In genomic region chr16:86066755-86067154, GRCh38 we compare ENCODE assay signal across 24 cellular contexts.
"Had no signal": no experiment of that assay in that cellular context is flagged by ENCODE, and none has a peak within 500 bp of the region (broad histone marks: within the 10 kb centered on the region; RNA-seq: fewer than 3 reads in every experiment).

No MANE protein-coding gene starts in this region.

- H3K9me3 ChIP-seq: SJSA1 had no signal

- FAIRE-seq: HepG2, K562, RCC 7860 had no signal

- H3K4me2 ChIP-seq: KMS-11 had no signal

- H3K36me3 ChIP-seq: SJSA1 had no signal

- H3K9ac ChIP-seq: KMS-11 had no signal

- DNase-seq: Kasumi-1, MM.1S, MV-4-11, NCI-H1048, NCI-H1105, NCI-H1417, NCI-H1436 treated with DMSO at 0.1 percent for 48 hours, NCI-H1694, NCI-H187 treated with DMSO at 0.1 percent for 48 hours, NCI-H2029 treated with DMSO at 0.1 percent for 48 hours, NCI-H2227 treated with DMSO at 0.1 percent for 48 hours, NCI-H524, NCI-H526 treated with DMSO at 0.1 percent for 48 hours, NCI-H748 treated with DMSO at 0.1 percent for 48 hours, Right ventricle myocardium superior, RPMI8226, SIG-M5 had no signal

- ATAC-seq: HepG2 had no signal

- H3K27me3 ChIP-seq: SJSA1 had no signal

- H3K4me3 Mint-ChIP-seq: IgD-negative memory B cell had no signal

- H3K4me1 Mint-ChIP-seq: IgD-negative memory B cell had no signal

- H3K36me3 Mint-ChIP-seq: IgD-negative memory B cell had no signal

- H3K27ac ChIP-seq: KMS-11, SJSA1, SK-N-MC had no signal

- H3K4me3 ChIP-seq: K562, SJSA1, SK-N-MC had no signal

- H3K27ac Mint-ChIP-seq: IgD-negative memory B cell had no signal
